ENCODE assay signal across 1 cellular context in genomic region chr14:95320076-95320895, GRCh38.
A peak's percentile ranks its signal among the peaks of the same experiment; 100 is the strongest.
TF ChIP-seq lines count a peak whose summit lies in the region.

No MANE protein-coding gene starts in this region.

TF ChIP-seq in HepG2, 621 proteins besides CTCF, POLR2A, EP300 and RAD21 (continued from another document and continues in another):
- TF ChIP-seq CSRNP1 (CRISPR knock-in tag; IDR thresholded peaks at IDR 0.05) (no peak), PHF21A (CRISPR knock-in tag; IDR thresholded peaks at IDR 0.05) (no peak), PREB (CRISPR knock-in tag; IDR thresholded peaks at IDR 0.05) (no peak), RELA (CRISPR knock-in tag; IDR thresholded peaks at IDR 0.05) (no peak), ZNF275 (CRISPR knock-in tag; IDR thresholded peaks at IDR 0.05; ENCODE audit: borderline replicate concordance) (no peak), E2F1 (CRISPR knock-in tag; IDR thresholded peaks at IDR 0.05) (no peak), RXRA (CRISPR knock-in tag; IDR thresholded peaks at IDR 0.05) (no peak), ZNF816 (CRISPR knock-in tag; IDR thresholded peaks at IDR 0.05; ENCODE audit: borderline replicate concordance) (no peak), NCOA5 (CRISPR knock-in tag; IDR thresholded peaks at IDR 0.05) (no peak), BCL3 (CRISPR knock-in tag; IDR thresholded peaks at IDR 0.05) (no peak), CCAR2 (optimal IDR thresholded peaks at IDR 0.05; ENCODE audit: low read depth, low read length) (peak; percentile 43), ZNF768 (CRISPR knock-in tag; IDR thresholded peaks at IDR 0.05) (no peak), ZNF558 (CRISPR knock-in tag; IDR thresholded peaks at IDR 0.05; ENCODE audit: borderline replicate concordance) (peak; percentile 32; the same call in 1 of the 2 replicates), YEATS2 (CRISPR knock-in tag; IDR thresholded peaks at IDR 0.05; ENCODE audit: borderline replicate concordance) (peak; percentile 19; the same call in 1 of the 2 replicates), THRA (CRISPR knock-in tag; IDR thresholded peaks at IDR 0.05; ENCODE audit: borderline replicate concordance) (no peak), DNMT1 (CRISPR knock-in tag; IDR thresholded peaks at IDR 0.05) (no peak), ARNT2 (CRISPR knock-in tag; IDR thresholded peaks at IDR 0.05; ENCODE audit: low read depth) (no peak), SCMH1 (CRISPR knock-in tag; IDR thresholded peaks at IDR 0.05; ENCODE audit: borderline replicate concordance) (no peak), ZNF891 (CRISPR knock-in tag; IDR thresholded peaks at IDR 0.05) (no peak), ZNF281 (CRISPR knock-in tag; IDR thresholded peaks at IDR 0.05; ENCODE audit: borderline replicate concordance) (no peak), KDM4B (CRISPR knock-in tag; IDR thresholded peaks at IDR 0.05) (no peak), ZNF598 (CRISPR knock-in tag; IDR thresholded peaks at IDR 0.05; ENCODE audit: borderline replicate concordance) (no peak), ZBTB39 (CRISPR knock-in tag; IDR thresholded peaks at IDR 0.05) (no peak), GPBP1L1 (CRISPR knock-in tag; IDR thresholded peaks at IDR 0.05) (no peak), XRCC5 (optimal IDR thresholded peaks at IDR 0.05; ENCODE audit: low read length) (no peak), KIAA2018 (CRISPR knock-in tag; IDR thresholded peaks at IDR 0.05; ENCODE audit: borderline replicate concordance) (no peak), SAP130 (CRISPR knock-in tag; IDR thresholded peaks at IDR 0.05; ENCODE audit: low read depth) (no peak), TOE1 (CRISPR knock-in tag; IDR thresholded peaks at IDR 0.05) (no peak), ZFP36 (IDR thresholded peaks at IDR 0.05; ENCODE audit: borderline replicate concordance, low read depth, low read length, partially characterized antibody) (no peak), MXD3 (CRISPR knock-in tag; IDR thresholded peaks at IDR 0.05) (no peak), MED8 (CRISPR knock-in tag; IDR thresholded peaks at IDR 0.05; ENCODE audit: insufficient replicate concordance) (no peak), RAD51 (IDR thresholded peaks at IDR 0.05; ENCODE audit: borderline replicate concordance) (no peak), NRL (CRISPR knock-in tag; IDR thresholded peaks at IDR 0.05; ENCODE audit: borderline replicate concordance) (no peak), NR3C1 (CRISPR knock-in tag; IDR thresholded peaks at IDR 0.05) (no peak), ZFX (CRISPR knock-in tag; IDR thresholded peaks at IDR 0.05; ENCODE audit: low read depth) (peak; percentile 72)
